ENCODE assay signal across 18 cellular contexts in genomic region chr3:138047596-138048195, GRCh38. TPM values are rescaled to one million over a fixed set of nuclear protein-coding genes. Genes with fewer than 3 reads are reported as not detected.
A peak's percentile ranks its signal among the peaks of the same experiment; 100 is the strongest.
DNase-seq lines count a peak whose midpoint lies in the region; ATAC-seq and TF ChIP-seq lines count a peak whose summit lies in the region.
"Had no signal": no experiment of that assay in that cellular context is flagged by ENCODE, and none has a peak within 500 bp of the region (broad histone marks: within the 10 kb centered on the region; RNA-seq: fewer than 3 reads in every experiment).

No MANE protein-coding gene starts in this region.

- POLR2A ChIA-PET in WTC11 (lab: Charles Lee), result interaction anchor here (0.6 kb wide), 1 partner anchor 106 kb away, joined by 4 read pairs; no protein-coding TSS in a partner anchor

- no peaks in the 10 kb centered on the region for H3K79me2 ChIP-seq in osteoblast (ENCODE audit: insufficient read depth, low read length)

- H3K27me3 Mint-ChIP-seq in WTC11 (ENCODE audit: low read depth), result no peaks in the 10 kb centered on the region
- peaks cover 1% of the 10 kb centered on the region for H3K27me3 Mint-ChIP-seq in HFFc6 (ENCODE audit: insufficient read depth)

- H3K9me3 Mint-ChIP-seq in WTC11, result no peaks in the 10 kb centered on the region
- H3K9me3 Mint-ChIP-seq in HFFc6, result no peaks in the 10 kb centered on the region
- H3K9me3 Mint-ChIP-seq: CD14-positive monocyte; CD8-positive, alpha-beta T cell; H9 had no signal

- no peak for TF ChIP-seq CTCF in WTC11 (IDR thresholded peaks at IDR 0.05)
- TF ChIP-seq CTCF in esophagus muscularis mucosa (IDR thresholded peaks at IDR 0.05), result no peak
- no peak for TF ChIP-seq CTCF in osteoblast (IDR thresholded peaks at IDR 0.05; ENCODE audit: extremely low read depth, low read depth, low read length)
- no peak for TF ChIP-seq CTCF in HFFc6 (IDR thresholded peaks at IDR 0.05)

- H3K4me1 ChIP-seq in HAP-1, result peaks cover 3% of the 10 kb centered on the region
- H3K4me1 ChIP-seq in esophagus muscularis mucosa, result peaks cover 0 to 10% (median 5%) of the 10 kb centered on the region in 4 donors
- H3K4me1 ChIP-seq in osteoblast (ENCODE audit: insufficient read depth, low read length), result peaks cover 29% of the 10 kb centered on the region
- H3K4me1 ChIP-seq: A549 had no signal

- H3K4me1 Mint-ChIP-seq in WTC11 (peaks cover 18% of the 10 kb centered on the region), HFFc6 (ENCODE audit: low read depth) (peaks cover 52% of the 10 kb centered on the region)

- peak overlapping the region; percentile 5; the same call in 1 of the 2 replicates for H3K27ac Mint-ChIP-seq in WTC11
- H3K27ac Mint-ChIP-seq in HFFc6, result no peak overlapping the region
- H3K27ac Mint-ChIP-seq: CD14-positive monocyte; CD8-positive, alpha-beta T cell had no signal

- H3K4me3 ChIP-seq in HAP-1 (no peak overlapping the region), esophagus muscularis mucosa (no peak overlapping the region), osteoblast (ENCODE audit: insufficient read depth, low read length) (no peak overlapping the region)
- H3K4me3 ChIP-seq: A549 had no signal

- H3K4me3 Mint-ChIP-seq in WTC11, result no peak overlapping the region
- no peak overlapping the region for H3K4me3 Mint-ChIP-seq in HFFc6
- H3K4me3 Mint-ChIP-seq: CD14-positive monocyte; CD8-positive, alpha-beta T cell; H9 had no signal

- intact Hi-C loops in esophagus muscularis mucosa (cut with DNase I), result no loop called here

- H3K27me3 ChIP-seq in HAP-1 (ENCODE audit: low read depth), result no peaks in the 10 kb centered on the region
- no peaks in the 10 kb centered on the region for H3K27me3 ChIP-seq in esophagus muscularis mucosa
- no peaks in the 10 kb centered on the region for H3K27me3 ChIP-seq in osteoblast (ENCODE audit: insufficient read depth, low read length)

- H3K27ac ChIP-seq in esophagus muscularis mucosa (replicated peaks in 1 of 4) (no peak overlapping the region), osteoblast (ENCODE audit: low read depth, low read length) (no peak overlapping the region)
- H3K27ac ChIP-seq: A549 had no signal

- ATAC-seq in WTC11, result no peak
- ATAC-seq: A549; CD8-positive, alpha-beta T cell had no signal

- CTCF ChIA-PET in WTC11 (lab: Charles Lee), result interaction anchor here (0.9 to 1.5 kb wide), 7 partner anchors 13 to 1034 kb away, joined by 3 to 6 read pairs (median 3); partner anchors contain the start of gene DZIP1L

- DNase-seq in HAP-1 (ENCODE audit: low spot score in 2 of 2) (peak; percentile 56 to 65), WTC11 (ENCODE audit: low spot score) (no peak), esophagus muscularis mucosa (ENCODE audit: extremely low spot score) (peak; percentile 47), osteoblast (ENCODE audit: insufficient read length, low spot score, missing footprints) (peak; percentile 34), islet precursor cell (no peak), OCI-M2 (lab: John Stamatoyannopoulos, UW; ENCODE audit: unreplicated experiment) (no peak), HFFc6 (no peak)
- no peak for DNase-seq in effector CD8-positive, alpha-beta T cell (lab: John Stamatoyannopoulos, UW)
- DNase-seq: CD8-positive, alpha-beta T cell; COR-L47; DMS153; DMS79 treated with DMSO at 0.1 percent for 48 hours; EL; GOT3; H9; Karpas-422 had no signal

- 82% methylated on average over 5 of the region's 5 CpGs for WGBS in esophagus muscularis mucosa

- H3K9me3 ChIP-seq in HAP-1 (no peaks in the 10 kb centered on the region), esophagus muscularis mucosa (no peaks in the 10 kb centered on the region), osteoblast (ENCODE audit: low read depth, low read length) (no peaks in the 10 kb centered on the region)
- H3K9me3 ChIP-seq: A549 had no signal

- H3K36me3 Mint-ChIP-seq in WTC11 (no peaks in the 10 kb centered on the region), HFFc6 (ENCODE audit: low read depth) (peaks cover 25% of the 10 kb centered on the region)
- H3K36me3 Mint-ChIP-seq: CD14-positive monocyte; CD8-positive, alpha-beta T cell had no signal

- no peak for TF ChIP-seq EP300 in esophagus muscularis mucosa (IDR thresholded peaks at IDR 0.05)

- in situ Hi-C loops in HAP-1 (cut with MboI; ENCODE audit: low sequenced_read_pairs), result no loop called here

- H3K36me3 ChIP-seq in HAP-1 (replicated peaks), result 0 out of 2 replicates have a peak, but pooled peaks cover 2% of the 10 kb centered on the region
- peaks cover 0 to 13% (median 0%) of the 10 kb centered on the region in 4 donors for H3K36me3 ChIP-seq in esophagus muscularis mucosa
- H3K36me3 ChIP-seq in osteoblast (ENCODE audit: insufficient read depth, low read length), result no peaks in the 10 kb centered on the region

- H4K20me1 ChIP-seq in osteoblast (ENCODE audit: insufficient read depth, low read length), result no peaks in the 10 kb centered on the region

- H2AFZ ChIP-seq in osteoblast (ENCODE audit: low read length), result no peak overlapping the region

- H3K4me2 ChIP-seq in osteoblast (ENCODE audit: insufficient read depth, low read length), result no peak overlapping the region
- H3K4me2 ChIP-seq: A549 had no signal

- no peak for TF ChIP-seq POLR2A in esophagus muscularis mucosa (IDR thresholded peaks at IDR 0.05; ENCODE audit: low read depth)

TF ChIP-seq in WTC11, 78 proteins besides CTCF, POLR2A, EP300 and RAD21:
- TF ChIP-seq NFYB (CRISPR knock-in tag; conservative IDR thresholded peaks at IDR 0.05; ENCODE audit: low read depth) (no peak), MYBL2 (CRISPR knock-in tag; IDR thresholded peaks at IDR 0.05) (no peak), GABPB1 (CRISPR knock-in tag; IDR thresholded peaks at IDR 0.05) (no peak), CREB1 (CRISPR knock-in tag; IDR thresholded peaks at IDR 0.05) (no peak), ATF2 (CRISPR knock-in tag; IDR thresholded peaks at IDR 0.05; ENCODE audit: borderline replicate concordance, low read depth) (no peak), FOXK1 (CRISPR knock-in tag; IDR thresholded peaks at IDR 0.05) (no peak)

RNA-seq across cellular contexts. Expression of gene CLDN18, which starts 37.7 kb away (rescaled TPM):
- total RNA-seq in WTC11 (2021) (0.13 to 0.23 TPM (median 0.16 TPM) in 3 replicates), esophagus muscularis mucosa (under 1 TPM in 3 of 4 donors, not detected in 1; under 0.01 to 0.40 (median 0.39) TPM), osteoblast (not detected in 2 replicates)
- not detected for total RNA-seq in HFFc6 (2021; fragmentation: NEBNext Ultra II Directional; extraction: Animal tissue kit (Norgen Biotek cat#: 25700))
- total RNA-seq: CD8-positive, alpha-beta T cell; H9 had no signal

Comparison
In these comparisons a context has a peak if more than half of its experiments do, and no peak if none do; other contexts are left out.
1. DNase-seq: peak in HAP-1 (2 of 2), esophagus muscularis mucosa (single experiment) and osteoblast (single experiment); none in WTC11 (single experiment), islet precursor cell (single experiment), OCI-M2 (single experiment), effector CD8-positive, alpha-beta T cell (single experiment) and HFFc6 (single experiment).